Comparison of ENCODE assay signal across 1 cellular context in the genomic region with DNA sequence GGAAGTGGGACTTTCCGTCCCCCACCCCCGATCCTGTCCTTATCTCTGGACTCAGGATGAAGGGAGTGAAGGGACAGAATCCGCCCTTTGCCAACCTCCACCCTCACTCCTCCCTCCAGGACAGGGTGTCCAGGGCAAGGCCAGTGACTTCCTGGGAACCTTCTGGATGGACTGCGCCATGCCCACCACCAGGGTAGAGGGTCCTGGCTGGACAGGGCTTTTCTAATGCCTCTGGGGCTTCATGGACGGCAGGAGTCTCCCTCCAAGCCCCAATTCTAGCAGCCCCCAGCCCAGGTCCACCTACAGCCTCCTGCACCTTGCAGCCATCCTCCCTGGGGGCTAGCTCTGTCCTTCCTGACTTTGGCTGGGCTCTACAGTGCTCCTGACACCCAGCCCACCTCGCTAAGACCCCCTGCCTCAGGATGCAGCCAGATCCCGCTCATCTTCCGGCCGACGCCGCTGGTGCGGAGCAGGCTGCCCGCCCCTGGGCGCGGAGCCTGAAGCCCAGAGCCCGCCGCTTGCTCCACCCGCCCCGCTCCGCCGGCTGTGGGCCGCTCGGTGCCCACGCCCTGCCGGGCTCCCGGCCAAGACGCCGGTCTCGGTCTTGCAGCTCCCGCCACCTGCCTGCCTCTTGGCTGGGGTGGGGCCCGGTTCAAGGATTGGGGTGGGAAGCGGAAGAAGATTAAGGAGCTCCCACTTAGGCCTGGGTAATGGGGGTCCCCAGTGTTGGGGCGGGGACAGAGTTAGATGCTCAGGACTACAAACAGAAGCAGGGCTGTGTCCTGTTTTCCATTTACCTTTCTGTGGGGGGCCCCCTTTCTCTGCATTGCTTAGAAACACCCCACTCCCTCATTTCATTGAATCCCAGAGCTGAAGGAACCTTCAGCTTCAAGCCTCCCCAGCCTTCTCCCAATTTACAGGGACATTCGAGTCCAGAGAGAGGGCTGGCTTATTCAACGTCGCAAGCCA.
TF ChIP-seq lines count a peak whose summit lies in the region.

No MANE protein-coding gene starts in this region.

TF ChIP-seq in SK-N-SH treated with all-trans-retinoic acid at 6 μM for 48 hours, 23 proteins besides CTCF, POLR2A, EP300 and RAD21 (continued from another document):
- TF ChIP-seq, protein P1, sequence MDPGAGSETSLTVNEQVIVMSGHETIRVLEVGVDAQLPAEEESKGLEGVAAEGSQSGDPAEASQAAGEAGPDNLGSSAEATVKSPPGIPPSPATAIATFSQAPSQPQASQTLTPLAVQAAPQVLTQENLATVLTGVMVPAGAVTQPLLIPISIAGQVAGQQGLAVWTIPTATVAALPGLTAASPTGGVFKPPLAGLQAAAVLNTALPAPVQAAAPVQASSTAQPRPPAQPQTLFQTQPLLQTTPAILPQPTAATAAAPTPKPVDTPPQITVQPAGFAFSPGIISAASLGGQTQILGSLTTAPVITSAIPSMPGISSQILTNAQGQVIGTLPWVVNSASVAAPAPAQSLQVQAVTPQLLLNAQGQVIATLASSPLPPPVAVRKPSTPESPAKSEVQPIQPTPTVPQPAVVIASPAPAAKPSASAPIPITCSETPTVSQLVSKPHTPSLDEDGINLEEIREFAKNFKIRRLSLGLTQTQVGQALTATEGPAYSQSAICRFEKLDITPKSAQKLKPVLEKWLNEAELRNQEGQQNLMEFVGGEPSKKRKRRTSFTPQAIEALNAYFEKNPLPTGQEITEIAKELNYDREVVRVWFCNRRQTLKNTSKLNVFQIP (CRISPR knock-in tag; IDR thresholded peaks at IDR 0.05; ENCODE audit: borderline replicate concordance, low read depth) = no peak
- TF ChIP-seq ZFP30 (CRISPR knock-in tag; IDR thresholded peaks at IDR 0.05) (no peak), ZNF565 (CRISPR knock-in tag; conservative IDR thresholded peaks at IDR 0.05; ENCODE audit: low read depth) (no peak), ESRRG (CRISPR knock-in tag; IDR thresholded peaks at IDR 0.05) (no peak), SNAI2 (CRISPR knock-in tag; IDR thresholded peaks at IDR 0.05) (no peak), TCF4 (CRISPR knock-in tag; IDR thresholded peaks at IDR 0.05; ENCODE audit: borderline replicate concordance) (no peak), ZFP3 (CRISPR knock-in tag; IDR thresholded peaks at IDR 0.05) (no peak), ZC3H10 (CRISPR knock-in tag; IDR thresholded peaks at IDR 0.05) (no peak)
- TF ChIP-seq, protein P2, sequence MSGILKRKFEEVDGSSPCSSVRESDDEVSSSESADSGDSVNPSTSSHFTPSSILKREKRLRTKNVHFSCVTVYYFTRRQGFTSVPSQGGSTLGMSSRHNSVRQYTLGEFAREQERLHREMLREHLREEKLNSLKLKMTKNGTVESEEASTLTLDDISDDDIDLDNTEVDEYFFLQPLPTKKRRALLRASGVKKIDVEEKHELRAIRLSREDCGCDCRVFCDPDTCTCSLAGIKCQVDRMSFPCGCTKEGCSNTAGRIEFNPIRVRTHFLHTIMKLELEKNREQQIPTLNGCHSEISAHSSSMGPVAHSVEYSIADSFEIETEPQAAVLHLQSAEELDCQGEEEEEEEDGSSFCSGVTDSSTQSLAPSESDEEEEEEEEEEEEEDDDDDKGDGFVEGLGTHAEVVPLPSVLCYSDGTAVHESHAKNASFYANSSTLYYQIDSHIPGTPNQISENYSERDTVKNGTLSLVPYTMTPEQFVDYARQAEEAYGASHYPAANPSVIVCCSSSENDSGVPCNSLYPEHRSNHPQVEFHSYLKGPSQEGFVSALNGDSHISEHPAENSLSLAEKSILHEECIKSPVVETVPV (CRISPR knock-in tag; IDR thresholded peaks at IDR 0.05) = no peak
